12 cellular contexts compared by ENCODE assay signal in genomic region chr5:173753307-173754168, GRCh38.
DNase-seq lines count a peak whose midpoint lies in the region; ATAC-seq, FAIRE-seq and TF ChIP-seq lines count a peak whose summit lies in the region.
"Had no signal": no experiment of that assay in that cellular context is flagged by ENCODE, and none has a peak within 500 bp of the region (broad histone marks: within the 10 kb centered on the region; RNA-seq: fewer than 3 reads in every experiment).

No MANE protein-coding gene starts in this region.

- DNase-seq in SHP77 (lab: John Stamatoyannopoulos, UW) (peak; percentile 76 to 85), heart left ventricle (peak; percentile 42 to 77 (median 68)), prostate gland (ENCODE audit: low spot score) (peak; percentile 48), kidney (no peak), sigmoid colon (no peak)
- no peak for DNase-seq in activated CD4-positive, alpha-beta T cell treated with anti-CD3 and anti-CD28 coated beads, Interleukin-2, amount 50 U/mL, for 48 hours
- DNase-seq: activated CD8-positive, alpha-beta memory T cell treated with anti-CD3 and anti-CD28 coated beads for 24 hours; DMS79; RPMI8226 had no signal

- TF ChIP-seq EP300 in Ishikawa (IDR thresholded peaks at IDR 0.05; ENCODE audit: borderline replicate concordance) (no peak), sigmoid colon (IDR thresholded peaks at IDR 0.05) (no peak)

- H3K9me3 ChIP-seq in heart left ventricle (no peaks in the 10 kb centered on the region), prostate gland (no peaks in the 10 kb centered on the region), kidney (ENCODE audit: control insufficient read depth in 1 of 2, low read length in 2 of 2) (no peaks in the 10 kb centered on the region), sigmoid colon (no peaks in the 10 kb centered on the region)

- H3K4me1 ChIP-seq in heart left ventricle (peaks cover 0 to 24% (median 0%) of the 10 kb centered on the region in 12 donors), prostate gland (replicated peaks) (no peaks in the 10 kb centered on the region), kidney (ENCODE audit: control insufficient read depth in 1 of 2, insufficient read depth in 1 of 2, low read depth in 1 of 2, low read length in 2 of 2) (peaks cover 0 to 6% of the 10 kb centered on the region in 2 donors), sigmoid colon (no peaks in the 10 kb centered on the region)

- no peak overlapping the region for H3K4me3 ChIP-seq in heart left ventricle
- no peak overlapping the region for H3K4me3 ChIP-seq in prostate gland
- H3K4me3 ChIP-seq in kidney (ENCODE audit: low read length in 2 of 2): no peak overlapping the region
- no peak overlapping the region for H3K4me3 ChIP-seq in sigmoid colon

- peak overlapping the region; percentile 16 to 80 (median 66) for H3K27ac ChIP-seq in heart left ventricle
- H3K27ac ChIP-seq in prostate gland: peak overlapping the region in 1 of 2 donors; percentile 53
- peak overlapping the region in 1 of 2 donors; percentile 7 for H3K27ac ChIP-seq in kidney (ENCODE audit: low read depth in 2 of 2, low read length in 2 of 2)
- no peak overlapping the region for H3K27ac ChIP-seq in sigmoid colon

- H3K9ac ChIP-seq in kidney (ENCODE audit: low read length in 2 of 2): no peak overlapping the region

- whole genome bisulfite sequencing in heart left ventricle, 4 donors: 63 to 70% (median 66%) methylated on average over 15 of the region's 15 CpGs
- 39% methylated on average over 15 of the region's 15 CpGs for WGBS in prostate gland
- 85 to 92% methylated on average over 15 of the region's 15 CpGs for WGBS in sigmoid colon, 2 donors

- no peaks in the 10 kb centered on the region for H3K36me3 ChIP-seq in heart left ventricle
- H3K36me3 ChIP-seq in prostate gland: no peaks in the 10 kb centered on the region
- no peaks in the 10 kb centered on the region for H3K36me3 ChIP-seq in kidney (ENCODE audit: control insufficient read depth in 1 of 2, insufficient read depth in 2 of 2, low read length in 2 of 2)
- H3K36me3 ChIP-seq in sigmoid colon: no peaks in the 10 kb centered on the region

- TF ChIP-seq CTCF in heart left ventricle (IDR thresholded peaks at IDR 0.05) (no peak), prostate gland (IDR thresholded peaks at IDR 0.05) (no peak), kidney (IDR thresholded peaks at IDR 0.05; ENCODE audit: borderline replicate concordance, extremely low read depth, insufficient read depth) (no peak), sigmoid colon (IDR thresholded peaks at IDR 0.05) (no peak)

- TF ChIP-seq RAD21 in Ishikawa (IDR thresholded peaks at IDR 0.05; ENCODE audit: low read depth): no peak

- ATAC-seq in heart left ventricle (peak; percentile 87 to 91 (median 90)), GM21576 (IDR thresholded peaks at IDR 0.05; ENCODE audit: unreplicated experiment) (no peak)

- H3K27me3 ChIP-seq in heart left ventricle (no peaks in the 10 kb centered on the region), prostate gland (replicated peaks; ENCODE audit: insufficient read depth) (no peaks in the 10 kb centered on the region), sigmoid colon (no peaks in the 10 kb centered on the region)

- peak in 1 of 2 donors; percentile 31 for TF ChIP-seq POLR2A in heart left ventricle (IDR thresholded peaks at IDR 0.05)
- no peak for TF ChIP-seq POLR2A in prostate gland (IDR thresholded peaks at IDR 0.05)
- no peak for TF ChIP-seq POLR2A in sigmoid colon (IDR thresholded peaks at IDR 0.05)

- intact Hi-C loops in heart left ventricle (cut with DNase I) (no loop called here), prostate gland (cut with DNase I) (loop anchor here (5.0 kb wide), 1 partner anchor 219 kb away; no protein-coding TSS in a partner anchor), kidney (cut with DNase I) (no loop called here), sigmoid colon (cut with DNase I) (no loop called here)

- FAIRE-seq in kidney (lab: Jason Lieb, UNC): no peak
- FAIRE-seq: astrocyte had no signal

TF ChIP-seq in Ishikawa, 13 proteins besides CTCF, POLR2A, EP300 and RAD21:
- TF ChIP-seq REST (IDR thresholded peaks at IDR 0.05; ENCODE audit: low read depth): no peak
- TF ChIP-seq YY1 (IDR thresholded peaks at IDR 0.05; ENCODE audit: low read depth): 0 out of 2 replicates have a peak, but pooled peaks have one; percentile 13
- no peak for TF ChIP-seq NFIC (IDR thresholded peaks at IDR 0.05)
- TF ChIP-seq MAX (IDR thresholded peaks at IDR 0.05): 0 out of 2 replicates have a peak, but pooled peaks have one; percentile 21
- TF ChIP-seq CEBPB (IDR thresholded peaks at IDR 0.05): peak; percentile 73

Comparison
In these comparisons a context has a peak if more than half of its experiments do, and no peak if none do; other contexts are left out.
1. DNase-seq: peak in SHP77 (2 of 2), heart left ventricle (5 of 5) and prostate gland (single experiment); none in kidney (single experiment), activated CD4-positive, alpha-beta T cell treated with anti-CD3 and anti-CD28 coated beads, Interleukin-2, amount 50 U/mL, for 48 hours (0 of 2) and sigmoid colon (single experiment).
2. H3K27ac ChIP-seq: peak in heart left ventricle (12 of 12); none in sigmoid colon (0 of 4).